Comparison of ENCODE assay signal across 8 cellular contexts in genomic region chr22:22195265-22196017, GRCh38. TPM values are rescaled to one million over a fixed set of nuclear protein-coding genes. Genes with fewer than 3 reads are reported as not detected.
DNase-seq lines count a peak whose midpoint lies in the region; ATAC-seq and TF ChIP-seq lines count a peak whose summit lies in the region.

No MANE protein-coding gene starts in this region.

- POLR2A ChIA-PET in CD8-positive, alpha-beta T cell (lab: Charles Lee) = interaction anchor here (0.6 kb wide), 1 partner anchor 14 kb away, joined by 4 read pairs; no protein-coding TSS in a partner anchor

- CTCF ChIA-PET in CD8-positive, alpha-beta T cell (lab: Charles Lee) = interaction anchor here (0.6 to 3.1 kb wide), 13 partner anchors 8 to 103 kb away, joined by 3 to 22 read pairs (median 4); no protein-coding TSS in a partner anchor

- H3K4me1 Mint-ChIP-seq in CD8-positive, alpha-beta T cell (ENCODE audit: low read depth) = no peaks in the 10 kb centered on the region
- no peaks in the 10 kb centered on the region for H3K4me1 Mint-ChIP-seq in type B pancreatic cell (ENCODE audit: unreplicated experiment)

- H3K9me3 Mint-ChIP-seq in CD8-positive, alpha-beta T cell = no peaks in the 10 kb centered on the region
- no peaks in the 10 kb centered on the region for H3K9me3 Mint-ChIP-seq in type B pancreatic cell

- no peaks in the 10 kb centered on the region for H3K9me3 ChIP-seq in CD8-positive, alpha-beta T cell (ENCODE audit: low read length)

- no peaks in the 10 kb centered on the region for H3K27me3 ChIP-seq in CD8-positive, alpha-beta T cell (ENCODE audit: insufficient read depth, low read length)
- H3K27me3 ChIP-seq in HL-60 (ENCODE audit: insufficient read depth, poor library complexity, severe bottlenecking) = no peaks in the 10 kb centered on the region

- no peaks in the 10 kb centered on the region for H3K36me3 ChIP-seq in CD8-positive, alpha-beta T cell (ENCODE audit: insufficient read depth, low read length)

- no peak overlapping the region for H3K27ac Mint-ChIP-seq in CD8-positive, alpha-beta T cell
- no peak overlapping the region for H3K27ac Mint-ChIP-seq in type B pancreatic cell

- H3K36me3 Mint-ChIP-seq in CD8-positive, alpha-beta T cell = no peaks in the 10 kb centered on the region
- no peaks in the 10 kb centered on the region for H3K36me3 Mint-ChIP-seq in type B pancreatic cell

- H3K4me3 ChIP-seq in CD8-positive, alpha-beta T cell (ENCODE audit: low read depth, low read length) = no peak overlapping the region
- no peak overlapping the region for H3K4me3 ChIP-seq in HL-60 (replicated peaks; ENCODE audit: insufficient read depth, low read length)

- no peak overlapping the region for H3K27ac ChIP-seq in CD8-positive, alpha-beta T cell (ENCODE audit: low read depth, low read length)
- H3K27ac ChIP-seq in HL-60 (replicated peaks) = no peak overlapping the region

- no peak overlapping the region for H3K4me3 Mint-ChIP-seq in CD8-positive, alpha-beta T cell
- no peak overlapping the region for H3K4me3 Mint-ChIP-seq in type B pancreatic cell

- H3K4me1 ChIP-seq in CD8-positive, alpha-beta T cell (ENCODE audit: insufficient read depth, low read length) = no peaks in the 10 kb centered on the region

- peaks cover 12% of the 10 kb centered on the region for H3K27me3 Mint-ChIP-seq in CD8-positive, alpha-beta T cell (ENCODE audit: low read depth)
- peaks cover 64% of the 10 kb centered on the region for H3K27me3 Mint-ChIP-seq in type B pancreatic cell

- peak; percentile 64 to 87 (median 80) for DNase-seq in CD8-positive, alpha-beta T cell
- DNase-seq in HL-60 (ENCODE audit: low read depth in 1 of 2, low spot score in 1 of 2) (peak; percentile 72 to 80), NOMO-1 (lab: John Stamatoyannopoulos, UW; ENCODE audit: unreplicated experiment in 2 of 2) (peak; percentile 53 to 75), fibroblast of gingiva (ENCODE audit: low read depth) (peak; percentile 20), nucleus accumbens (lab: John Stamatoyannopoulos, UW) (peak in 31 of 56 donors; percentile 1 to 71 (median 25)), type B pancreatic cell (ENCODE audit: extremely low spot score, unreplicated experiment) (no peak)
- DNase-seq in activated CD8-positive, alpha-beta memory T cell treated with anti-CD3 and anti-CD28 coated beads, Interleukin-2, amount 50 U/mL, for 4 hours = peak; percentile 80

- peak; percentile 95 for TF ChIP-seq CTCF in CD8-positive, alpha-beta T cell (IDR thresholded peaks at IDR 0.05)
- TF ChIP-seq CTCF in HL-60 (IDR thresholded peaks at IDR 0.05; ENCODE audit: insufficient read depth, low read length) (peak; percentile 90), type B pancreatic cell (conservative IDR thresholded peaks at IDR 0.05) (peak; percentile 90)

- intact Hi-C loops in CD8-positive, alpha-beta T cell (cut with DNase I, micrococcal nuclease) = loop anchor here (1.0 kb wide), 3 partner anchors 38 to 103 kb away; no protein-coding TSS in a partner anchor

- ATAC-seq in CD8-positive, alpha-beta T cell = peak; percentile 91
- ATAC-seq in GM19328 (IDR thresholded peaks at IDR 0.05; ENCODE audit: unreplicated experiment) = peak; percentile 54

RNA-seq across cellular contexts. Expression of gene VPREB1, which starts 49.1 kb away (rescaled TPM):
- total RNA-seq in CD8-positive, alpha-beta T cell = not detected
- total RNA-seq in type B pancreatic cell (ENCODE audit: low replicate concordance) = not detected in 2 replicates
